8 cellular contexts compared by ENCODE assay signal in genomic region chr2:58428286-58428552, GRCh38.
DNase-seq lines count a peak whose midpoint lies in the region; ATAC-seq and TF ChIP-seq lines count a peak whose summit lies in the region.

No MANE protein-coding gene starts in this region.

- no peaks in the 10 kb centered on the region for H3K79me2 ChIP-seq in smooth muscle cell (ENCODE audit: low read depth)

- H3K4me2 ChIP-seq in smooth muscle cell = peak overlapping the region; percentile 97

- H3K9ac ChIP-seq in SK-N-MC (ENCODE audit: insufficient read length) (peak overlapping the region; percentile 69), smooth muscle cell (ENCODE audit: low read depth) (peak overlapping the region; percentile 36)

- ATAC-seq in HG03139 (IDR thresholded peaks at IDR 0.05; ENCODE audit: unreplicated experiment) = peak; percentile 43

- H3K27me3 ChIP-seq in smooth muscle cell (ENCODE audit: low read depth) = no peaks in the 10 kb centered on the region

- no peaks in the 10 kb centered on the region for H3K36me3 ChIP-seq in SK-N-MC (ENCODE audit: insufficient read depth, low read length)
- no peaks in the 10 kb centered on the region for H3K36me3 ChIP-seq in smooth muscle cell (ENCODE audit: low read depth)

- no peak for TF ChIP-seq CTCF in GM12864 (IDR thresholded peaks at IDR 0.05; ENCODE audit: low read depth, low read length, missing control alignments)
- TF ChIP-seq CTCF in foreskin fibroblast (IDR thresholded peaks at IDR 0.05; ENCODE audit: low read depth, low read length) = no peak
- no peak for TF ChIP-seq CTCF in smooth muscle cell (IDR thresholded peaks at IDR 0.05; ENCODE audit: borderline replicate concordance, insufficient read depth, poor library complexity, severe bottlenecking)

- H3K27ac ChIP-seq in SK-N-MC (no peak overlapping the region), smooth muscle cell (ENCODE audit: low read depth) (no peak overlapping the region)

- H2AFZ ChIP-seq in smooth muscle cell (ENCODE audit: low read depth) = peak overlapping the region; percentile 89

- H3F3A ChIP-seq in smooth muscle cell (ENCODE audit: low read depth) = peaks cover 12% of the 10 kb centered on the region

- peaks cover 13% of the 10 kb centered on the region for H3K4me1 ChIP-seq in smooth muscle cell (ENCODE audit: low read depth)

- no peak for DNase-seq in GM12864 (ENCODE audit: low read depth)
- DNase-seq in SK-N-MC (ENCODE audit: low read depth, low spot score) = no peak
- DNase-seq in foreskin fibroblast = peak in 1 of 2 donors; percentile 8
- no peak for DNase-seq in smooth muscle cell (lab: John Stamatoyannopoulos, UW; ENCODE audit: unreplicated experiment)
- no peak for DNase-seq in stimulated activated naive CD4-positive, alpha-beta T cell treated with Interleukin-2 at 50 U/mL for 16 hours (lab: John Stamatoyannopoulos, UW)
- no peak for DNase-seq in activated CD4-positive, CD25-positive, alpha-beta regulatory T cell (lab: John Stamatoyannopoulos, UW)
- DNase-seq in stimulated activated CD4-positive, alpha-beta T cell treated with anti-CD3 and anti-CD28 coated beads, Interleukin-4, amount 100 ng/mL, for 1 hour = no peak

- H3K9me3 ChIP-seq in SK-N-MC (ENCODE audit: low read depth, low read length) (no peaks in the 10 kb centered on the region), smooth muscle cell (replicated peaks; ENCODE audit: low read depth) (no peaks in the 10 kb centered on the region)

- no peaks in the 10 kb centered on the region for H4K20me1 ChIP-seq in smooth muscle cell (ENCODE audit: low read depth)

- 0% methylated on average over 11 of the region's 37 CpGs for WGBS in smooth muscle cell (ENCODE audit: low lambda C conversion rate)

- peak overlapping the region; percentile 40 for H3K4me3 ChIP-seq in GM12864 (ENCODE audit: low read depth, low read length)
- peak overlapping the region; percentile 77 for H3K4me3 ChIP-seq in SK-N-MC
- peak overlapping the region; percentile 47 to 51 for H3K4me3 ChIP-seq in foreskin fibroblast (ENCODE audit: low read depth in 1 of 2, low read length in 2 of 2)
- peak overlapping the region; percentile 85 for H3K4me3 ChIP-seq in smooth muscle cell
